ENCODE assay signal across 8 cellular contexts in the genomic region with DNA sequence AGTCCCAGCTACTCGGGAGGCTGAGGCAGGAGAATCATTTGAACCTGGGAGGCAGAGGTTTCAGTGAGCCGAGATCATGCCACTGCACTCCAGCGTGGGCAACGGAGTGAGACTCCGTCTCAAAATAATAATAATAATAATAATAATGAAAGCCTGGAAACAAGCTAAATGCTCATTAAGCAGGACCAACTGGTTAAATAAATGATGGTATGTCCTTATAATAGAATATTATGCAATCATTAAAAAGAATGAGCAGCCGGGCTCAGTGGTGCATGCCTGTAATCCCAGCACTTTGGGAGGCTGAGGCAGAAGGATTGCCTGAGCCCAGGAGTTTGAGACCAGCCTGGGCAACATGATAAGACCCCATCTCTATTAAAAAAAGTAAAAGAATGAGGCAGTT. TPM values are rescaled to one million over a fixed set of nuclear protein-coding genes. Genes with fewer than 3 reads are reported as not detected.
"Had no signal": no experiment of that assay in that cellular context is flagged by ENCODE, and none has a peak within 500 bp of the region (broad histone marks: within the 10 kb centered on the region; RNA-seq: fewer than 3 reads in every experiment).

No MANE protein-coding gene starts in this region.

RNA-seq across cellular contexts. Expression of a gene that starts 21.0 kb away (rescaled TPM):
- total RNA-seq: epithelial cell of proximal tubule, esophagus mucosa, fibroblast of villous mesenchyme, gastrocnemius medialis, gastroesophageal sphincter, heart right ventricle, hepatocyte had no signal
- polyA plus RNA-seq: endothelial cell of umbilical vein had no signal
